In genomic region chr12:44296624-44297197, GRCh38 we compare ENCODE assay signal across 1 cellular context.
TF ChIP-seq lines count a peak whose summit lies in the region.

No MANE protein-coding gene starts in this region.

TF ChIP-seq in HepG2, 621 proteins besides CTCF, POLR2A, EP300 and RAD21 (continued from another document):
- TF ChIP-seq, protein P1, sequence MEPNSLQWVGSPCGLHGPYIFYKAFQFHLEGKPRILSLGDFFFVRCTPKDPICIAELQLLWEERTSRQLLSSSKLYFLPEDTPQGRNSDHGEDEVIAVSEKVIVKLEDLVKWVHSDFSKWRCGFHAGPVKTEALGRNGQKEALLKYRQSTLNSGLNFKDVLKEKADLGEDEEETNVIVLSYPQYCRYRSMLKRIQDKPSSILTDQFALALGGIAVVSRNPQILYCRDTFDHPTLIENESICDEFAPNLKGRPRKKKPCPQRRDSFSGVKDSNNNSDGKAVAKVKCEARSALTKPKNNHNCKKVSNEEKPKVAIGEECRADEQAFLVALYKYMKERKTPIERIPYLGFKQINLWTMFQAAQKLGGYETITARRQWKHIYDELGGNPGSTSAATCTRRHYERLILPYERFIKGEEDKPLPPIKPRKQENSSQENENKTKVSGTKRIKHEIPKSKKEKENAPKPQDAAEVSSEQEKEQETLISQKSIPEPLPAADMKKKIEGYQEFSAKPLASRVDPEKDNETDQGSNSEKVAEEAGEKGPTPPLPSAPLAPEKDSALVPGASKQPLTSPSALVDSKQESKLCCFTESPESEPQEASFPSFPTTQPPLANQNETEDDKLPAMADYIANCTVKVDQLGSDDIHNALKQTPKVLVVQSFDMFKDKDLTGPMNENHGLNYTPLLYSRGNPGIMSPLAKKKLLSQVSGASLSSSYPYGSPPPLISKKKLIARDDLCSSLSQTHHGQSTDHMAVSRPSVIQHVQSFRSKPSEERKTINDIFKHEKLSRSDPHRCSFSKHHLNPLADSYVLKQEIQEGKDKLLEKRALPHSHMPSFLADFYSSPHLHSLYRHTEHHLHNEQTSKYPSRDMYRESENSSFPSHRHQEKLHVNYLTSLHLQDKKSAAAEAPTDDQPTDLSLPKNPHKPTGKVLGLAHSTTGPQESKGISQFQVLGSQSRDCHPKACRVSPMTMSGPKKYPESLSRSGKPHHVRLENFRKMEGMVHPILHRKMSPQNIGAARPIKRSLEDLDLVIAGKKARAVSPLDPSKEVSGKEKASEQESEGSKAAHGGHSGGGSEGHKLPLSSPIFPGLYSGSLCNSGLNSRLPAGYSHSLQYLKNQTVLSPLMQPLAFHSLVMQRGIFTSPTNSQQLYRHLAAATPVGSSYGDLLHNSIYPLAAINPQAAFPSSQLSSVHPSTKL (CRISPR knock-in tag; IDR thresholded peaks at IDR 0.05) = 0 out of 2 replicates have a peak, but pooled peaks have one; percentile 7
